In genomic region chr1:156079762-156080597, GRCh38 we compare ENCODE assay signal across 14 cellular contexts. TPM values are rescaled to one million over a fixed set of nuclear protein-coding genes. Genes with fewer than 3 reads are reported as not detected.
DNase-seq lines count a peak whose midpoint lies in the region; ATAC-seq and TF ChIP-seq lines count a peak whose summit lies in the region.
"Had no signal": no experiment of that assay in that cellular context is flagged by ENCODE, and none has a peak within 500 bp of the region (broad histone marks: within the 10 kb centered on the region; RNA-seq: fewer than 3 reads in every experiment).

No MANE protein-coding gene starts in this region.

- DNase-seq in HCT116 (ENCODE audit: low read depth, low spot score) (no peak), astrocyte of the cerebellum (ENCODE audit: low read depth) (no peak), kidney epithelial cell (ENCODE audit: low read depth) (no peak), esophagus muscularis mucosa (ENCODE audit: extremely low spot score) (no peak), KBM-7 (no peak)
- DNase-seq: central memory CD4-positive, alpha-beta T cell; KG1; NCI-H1694 treated with DMSO at 0.1 percent for 48 hours; NCI-H774 had no signal

- BruUV-seq in HCT116 (replicated peaks; lab: Mats Ljungman, UMichigan): TSS peak; percentile 23

- no peaks in the 10 kb centered on the region for H3K9me3 ChIP-seq in HCT116 (ENCODE audit: control insufficient read depth in 1 of 2, insufficient read depth in 1 of 2, low read depth in 1 of 2, low read length in 2 of 2)
- H3K9me3 ChIP-seq in esophagus muscularis mucosa: no peaks in the 10 kb centered on the region

- H3K4me3 ChIP-seq in HCT116 (replicated peaks in 1 of 2; ENCODE audit: low read depth in 1 of 2, low read length in 2 of 2): no peak overlapping the region
- peak overlapping the region; percentile 64 for H3K4me3 ChIP-seq in astrocyte of the cerebellum (ENCODE audit: low read depth, low read length)
- H3K4me3 ChIP-seq in kidney epithelial cell (ENCODE audit: low read depth, low read length): peak overlapping the region; percentile 72
- no peak overlapping the region for H3K4me3 ChIP-seq in esophagus muscularis mucosa

- in situ Hi-C loops in astrocyte of the cerebellum (cut with HindIII; ENCODE audit: low sequenced_read_pairs) (no loop called here), KBM-7 (cut with MboI; ENCODE audit: low pct_unique_long_range_greater_than_20kb, low sequenced_read_pairs) (no loop called here)

- no peak overlapping the region for H2AFZ ChIP-seq in HCT116 (ENCODE audit: low read depth, low read length, poor library complexity, severe bottlenecking)

- H3K36me3 ChIP-seq in HCT116 (ENCODE audit: control insufficient read depth in 1 of 2, insufficient read depth in 2 of 2, low read length in 2 of 2) (no peaks in the 10 kb centered on the region; a peak in 1 of 4 replicates), kidney epithelial cell (ENCODE audit: control insufficient read depth, insufficient read depth, low read length) (peaks cover 5% of the 10 kb centered on the region), esophagus muscularis mucosa (no peaks in the 10 kb centered on the region)

- H3K9me2 ChIP-seq in HCT116 (ENCODE audit: insufficient read depth): no peaks in the 10 kb centered on the region

- no peaks in the 10 kb centered on the region for H3K79me2 ChIP-seq in HCT116 (ENCODE audit: insufficient read depth, low read length)

- 69% methylated on average over 10 of the region's 10 CpGs for WGBS in esophagus muscularis mucosa

- TF ChIP-seq RAD21 in HCT116 (IDR thresholded peaks at IDR 0.05; ENCODE audit: low read depth): no peak

- no peaks in the 10 kb centered on the region for H3K27me3 ChIP-seq in HCT116 (ENCODE audit: insufficient read depth, low read length)
- H3K27me3 ChIP-seq in kidney epithelial cell (ENCODE audit: control insufficient read depth, insufficient read depth, low read length): no peaks in the 10 kb centered on the region
- H3K27me3 ChIP-seq in esophagus muscularis mucosa: no peaks in the 10 kb centered on the region

- H4K20me1 ChIP-seq in HCT116 (ENCODE audit: insufficient read depth): no peaks in the 10 kb centered on the region

- RAD21 ChIA-PET in HCT116 (lab: Charles Lee; ENCODE audit: low non-redundant PET in 1 of 2, low total read pairs in 2 of 2, uncharacterized antibody in 2 of 2, unreplicated experiment in 2 of 2): no interaction called here

- H3K27ac ChIP-seq in 22Rv1 (peak overlapping the region; percentile 18; the same call in 1 of the 2 replicates), HCT116 (ENCODE audit: low read depth, low read length) (no peak overlapping the region), esophagus muscularis mucosa (replicated peaks in 1 of 4) (no peak overlapping the region)

- CTCF ChIA-PET in HCT116 (lab: Charles Lee): no interaction called here

- no peak for TF ChIP-seq CTCF in 22Rv1 (IDR thresholded peaks at IDR 0.05)
- TF ChIP-seq CTCF in HCT116 (IDR thresholded peaks at IDR 0.05 in 2 of 3, conservative IDR thresholded peaks at IDR 0.05 in 1 of 3; ENCODE audit: borderline replicate concordance in 1 of 3, insufficient read depth in 1 of 3, low read depth in 2 of 3, low read length in 2 of 3): no peak
- TF ChIP-seq CTCF in astrocyte of the cerebellum (IDR thresholded peaks at IDR 0.05; ENCODE audit: low read depth, low read length, missing control alignments): no peak
- no peak for TF ChIP-seq CTCF in kidney epithelial cell (IDR thresholded peaks at IDR 0.05; ENCODE audit: insufficient read depth, low read length, poor library complexity, severe bottlenecking)
- no peak for TF ChIP-seq CTCF in esophagus muscularis mucosa (IDR thresholded peaks at IDR 0.05)

- no peak overlapping the region for H3K9ac ChIP-seq in HCT116 (ENCODE audit: low read length)

- TF ChIP-seq POLR2A in HCT116 (IDR thresholded peaks at IDR 0.05; ENCODE audit: borderline replicate concordance, extremely low read depth, insufficient read depth, insufficient read length) (no peak), esophagus muscularis mucosa (IDR thresholded peaks at IDR 0.05; ENCODE audit: low read depth) (no peak)

- TF ChIP-seq EP300 in esophagus muscularis mucosa (IDR thresholded peaks at IDR 0.05): no peak

- H3K4me1 ChIP-seq in HCT116 (ENCODE audit: control insufficient read depth in 1 of 2, insufficient read depth in 2 of 2, low read length in 2 of 2) (peaks cover 0 to 28% of the 10 kb centered on the region in 2 experiments; a peak in 3 of 4 replicates), esophagus muscularis mucosa (peaks cover 26 to 59% (median 42%) of the 10 kb centered on the region in 4 donors)

- H3K4me2 ChIP-seq in HCT116 (ENCODE audit: low read length): no peak overlapping the region

- POLR2A ChIA-PET in HCT116 (lab: Charles Lee): no interaction called here

- ATAC-seq in HCT116: no peak
- ATAC-seq in HG03280 (IDR thresholded peaks at IDR 0.05; ENCODE audit: unreplicated experiment): no peak
- ATAC-seq in GM18858 (IDR thresholded peaks at IDR 0.05; ENCODE audit: unreplicated experiment): no peak

- intact Hi-C loops in HCT116 (cut with micrococcal nuclease) (no loop called here), esophagus muscularis mucosa (cut with DNase I) (no loop called here)

TF ChIP-seq in HCT116, 20 proteins besides CTCF, POLR2A, EP300 and RAD21 (continues in another document):
- TF ChIP-seq ZFX (IDR thresholded peaks at IDR 0.05): no peak
- TF ChIP-seq REST (IDR thresholded peaks at IDR 0.05; ENCODE audit: low read depth): no peak
- no peak for TF ChIP-seq ATF3 (IDR thresholded peaks at IDR 0.05)
- no peak for TF ChIP-seq EGR1 (IDR thresholded peaks at IDR 0.05; ENCODE audit: low read depth)
- no peak for TF ChIP-seq SRF (IDR thresholded peaks at IDR 0.05; ENCODE audit: low read depth)
- no peak for TF ChIP-seq CBX3 (IDR thresholded peaks at IDR 0.05; ENCODE audit: low read depth)
- TF ChIP-seq FOSL1 (IDR thresholded peaks at IDR 0.05; ENCODE audit: low read depth): no peak
- TF ChIP-seq ELF1 (IDR thresholded peaks at IDR 0.05; ENCODE audit: borderline replicate concordance, low read depth): no peak
- no peak for TF ChIP-seq YY1 (IDR thresholded peaks at IDR 0.05; ENCODE audit: extremely low read depth, insufficient replicate concordance, low read depth, low read length)
- TF ChIP-seq EZH2 (IDR thresholded peaks at IDR 0.05): no peak
- no peak for TF ChIP-seq SP1 (IDR thresholded peaks at IDR 0.05; ENCODE audit: low read depth)
- TF ChIP-seq JUND (IDR thresholded peaks at IDR 0.05): no peak
- TF ChIP-seq TCF7L2 (IDR thresholded peaks at IDR 0.05; ENCODE audit: borderline replicate concordance, extremely low read depth, insufficient read depth, insufficient read length): no peak
- TF ChIP-seq EZH2phosphoT487 (IDR thresholded peaks at IDR 0.05; ENCODE audit: borderline replicate concordance): no peak
- no peak for TF ChIP-seq SIN3A (IDR thresholded peaks at IDR 0.05; ENCODE audit: low read depth)
- no peak for TF ChIP-seq MAX (IDR thresholded peaks at IDR 0.05)

RNA-seq across cellular contexts. Expression of gene MEX3A, which starts 2.3 kb away (rescaled TPM):
- total RNA-seq in HCT116 (2021; ENCODE audit: unreplicated experiment) (6.1 TPM), kidney epithelial cell (34.5 and 34.6 TPM in 2 replicates), esophagus muscularis mucosa (1 to 10 TPM in 1 of 4 donors, under 1 TPM in 3; under 0.01 to 1.6 (median 0.66) TPM)
- 4.9 and 5.5 TPM in 2 replicates for polyA plus RNA-seq in HCT116 (2012)

RNA-seq across cellular contexts. Expression of gene RAB25, which starts 19.0 kb away (rescaled TPM):
- total RNA-seq in HCT116 (2021; ENCODE audit: unreplicated experiment): 142 TPM
- 210 and 227 TPM in 2 replicates for polyA plus RNA-seq in HCT116 (2012)
- 30.4 and 46.0 TPM in 2 replicates for total RNA-seq in kidney epithelial cell
- total RNA-seq in esophagus muscularis mucosa: not detected
- total RNA-seq: Daoy, SK-MEL-5 had no signal

RNA-seq across cellular contexts. Expression of gene LAMTOR2, which starts 25.4 kb away (rescaled TPM):
- total RNA-seq in HCT116 (2021; ENCODE audit: unreplicated experiment): 60.2 TPM
- polyA plus RNA-seq in HCT116 (2012): 83.5 and 97.1 TPM in 2 replicates
- total RNA-seq in kidney epithelial cell: 96.5 and 108 TPM in 2 replicates
- total RNA-seq in esophagus muscularis mucosa: 100 to 1,000 TPM in 1 of 4 donors, 10 to 100 TPM in 3; 59.3 to 106 (median 75.5) TPM

RNA-seq across cellular contexts. Expression of gene UBQLN4, which starts 26.4 kb away (rescaled TPM):
- total RNA-seq in HCT116 (2021; ENCODE audit: unreplicated experiment) (68.4 TPM), kidney epithelial cell (28.2 and 30.5 TPM in 2 replicates), esophagus muscularis mucosa (10 to 100 TPM; 17.4 to 33.3 (median 26.0) TPM)
- polyA plus RNA-seq in HCT116 (2012): 47.4 and 48.3 TPM in 2 replicates

RNA-seq across cellular contexts. Expression of gene LMNA, which starts 34.5 kb away (rescaled TPM):
- total RNA-seq in HCT116 (2021; ENCODE audit: unreplicated experiment): 528 TPM
- polyA plus RNA-seq in HCT116 (2012): 440 and 523 TPM in 2 replicates
- total RNA-seq in kidney epithelial cell: 251 and 280 TPM in 2 replicates
- 100 to 1,000 TPM; 311 to 589 (median 380) TPM for total RNA-seq in esophagus muscularis mucosa

Comparison
In these comparisons a context has a peak if more than half of its experiments do, and no peak if none do; other contexts are left out.
1. H3K4me3 ChIP-seq: peak in astrocyte of the cerebellum (single experiment) and kidney epithelial cell (single experiment); none in HCT116 (0 of 2) and esophagus muscularis mucosa (0 of 4).
2. RNA of gene RAB25, which starts 19.0 kb away (total RNA-seq): 142 TPM in HCT116 (single experiment) and 30.4 to 46.0 TPM in kidney epithelial cell; not detected in esophagus muscularis mucosa; every median in the first group is over 10 times any median in the second.